15 cellular contexts compared by ENCODE assay signal in the genomic region with DNA sequence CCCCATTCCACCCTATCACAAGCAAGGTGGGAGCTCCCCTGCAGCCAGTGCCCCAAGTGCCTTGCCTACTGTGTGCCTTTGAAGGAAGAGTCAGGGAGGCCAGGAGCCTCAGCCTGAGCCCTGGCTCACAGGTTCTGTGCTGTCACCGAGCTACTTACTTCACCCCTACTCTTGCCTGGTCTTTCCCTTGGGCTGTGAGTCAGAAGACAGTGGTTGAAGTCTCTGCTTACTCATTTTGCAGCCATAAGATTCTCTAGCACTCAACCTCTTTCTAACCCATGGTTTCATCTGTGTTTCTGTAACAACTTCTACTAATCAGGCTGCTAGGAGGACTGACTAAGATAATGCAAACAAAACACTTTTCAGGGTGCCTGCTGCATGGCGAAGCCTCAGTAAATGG.
DNase-seq lines count a peak whose midpoint lies in the region; ATAC-seq and TF ChIP-seq lines count a peak whose summit lies in the region.
"Had no signal": no experiment of that assay in that cellular context is flagged by ENCODE, and none has a peak within 500 bp of the region (broad histone marks: within the 10 kb centered on the region; RNA-seq: fewer than 3 reads in every experiment).

No MANE protein-coding gene starts in this region.

- H3K4me3 ChIP-seq in Panc1 (ENCODE audit: low read depth in 2 of 2, low read length in 2 of 2) = no peak overlapping the region
- H3K4me3 ChIP-seq in fibroblast of lung (replicated peaks in 1 of 4; ENCODE audit: control extremely low read depth in 1 of 4, insufficient read depth in 1 of 4, low read depth in 3 of 4, low read length in 4 of 4) = no peak overlapping the region
- H3K4me3 ChIP-seq: SJCRH30 had no signal

- ATAC-seq in Panc1 (peak; percentile 67), WTC11 (no peak)
- ATAC-seq in stimulated activated effector memory CD8-positive, alpha-beta T cell treated with anti-CD3 and anti-CD28 coated beads, Interleukin-12 subunit alpha, Interleukin-12 subunit beta, amount 100 ng/mL, for 72 hours = peak; percentile 81
- ATAC-seq: stimulated activated naive B cell treated with anti-CD40 and anti-IgM and Interleukin-4, amounts not matched to agents 10 μg/mL and 1 μg/mL and 100 μg/mL, for 72 hours had no signal

- peak; percentile 4 for DNase-seq in activated naive CD4-positive, alpha-beta T cell treated with anti-CD3 and anti-CD28 coated beads for 36 hours
- no peak for DNase-seq in activated naive CD4-positive, alpha-beta T cell treated with Interleukin-2 at 50 U/mL for 16 hours
- DNase-seq in Panc1 (ENCODE audit: low read depth, low spot score) (no peak), fibroblast of lung (ENCODE audit: low read depth in 2 of 2) (peak; percentile 71 to 91), NCI-H146 treated with DMSO at 0.1 percent for 48 hours (lab: John Stamatoyannopoulos, UW; ENCODE audit: unreplicated experiment) (no peak), WTC11 (ENCODE audit: low spot score) (no peak)
- no peak for DNase-seq in stimulated activated effector memory CD8-positive, alpha-beta T cell treated with anti-CD3 and anti-CD28 coated beads, Interleukin-12 subunit alpha, Interleukin-12 subunit beta, amount 100 ng/mL, for 72 hours (ENCODE audit: low spot score in 2 of 2)
- DNase-seq in activated CD4-positive, CD25-positive, alpha-beta regulatory T cell (lab: John Stamatoyannopoulos, UW) = no peak
- DNase-seq: activated CD4-positive, alpha-beta T cell treated with anti-CD3 and anti-CD28 coated beads for 4 hours; NCI-H1417; NCI-H526 treated with DMSO at 0.1 percent for 48 hours; SJCRH30; stimulated activated naive B cell treated with anti-CD40 and anti-IgM and Interleukin-4, amounts not matched to agents 10 μg/mL and 1 μg/mL and 100 μg/mL, for 72 hours had no signal

- H3K36me3 ChIP-seq in Panc1 (ENCODE audit: control insufficient read depth, insufficient read depth, low read length) = no peaks in the 10 kb centered on the region
- no peaks in the 10 kb centered on the region for H3K36me3 ChIP-seq in fibroblast of lung (ENCODE audit: control insufficient read depth, insufficient read depth, low read length)
- H3K36me3 ChIP-seq: SJCRH30 had no signal

- H2AFZ ChIP-seq in fibroblast of lung (ENCODE audit: low read length) = no peak overlapping the region
- H2AFZ ChIP-seq: parathyroid adenoma had no signal

- H3K27ac ChIP-seq in Panc1 (ENCODE audit: low read length) (no peak overlapping the region), fibroblast of lung (ENCODE audit: insufficient read depth, low read length) (no peak overlapping the region)
- H3K27ac ChIP-seq: parathyroid adenoma, SJCRH30 had no signal

- no peak overlapping the region for H3K9ac ChIP-seq in fibroblast of lung (ENCODE audit: insufficient read depth, low read length)
- H3K9ac ChIP-seq: parathyroid adenoma had no signal

- TF ChIP-seq CTCF in Panc1 (IDR thresholded peaks at IDR 0.05) (no peak), fibroblast of lung (conservative IDR thresholded peaks at IDR 0.05 in 1 of 2, IDR thresholded peaks at IDR 0.05 in 1 of 2; ENCODE audit: low read depth in 1 of 2, low read length in 2 of 2) (no peak), WTC11 (IDR thresholded peaks at IDR 0.05) (no peak)

- no peak overlapping the region for H3K27ac Mint-ChIP-seq in activated naive CD4-positive, alpha-beta T cell treated with anti-CD3 and anti-CD28 coated beads for 36 hours
- no peak overlapping the region for H3K27ac Mint-ChIP-seq in stimulated activated effector memory CD8-positive, alpha-beta T cell treated with anti-CD3 and anti-CD28 coated beads, Interleukin-12 subunit alpha, Interleukin-12 subunit beta, amount 100 ng/mL, for 72 hours
- H3K27ac Mint-ChIP-seq in WTC11 = no peak overlapping the region
- H3K27ac Mint-ChIP-seq: activated naive CD8-positive, alpha-beta T cell; stimulated activated naive B cell treated with anti-CD40 and anti-IgM and Interleukin-4, amounts not matched to agents 10 μg/mL and 1 μg/mL and 100 μg/mL, for 72 hours had no signal

- no peaks in the 10 kb centered on the region for H3K36me3 Mint-ChIP-seq in activated naive CD4-positive, alpha-beta T cell treated with anti-CD3 and anti-CD28 coated beads for 36 hours (ENCODE audit: low read depth)
- no peaks in the 10 kb centered on the region for H3K36me3 Mint-ChIP-seq in stimulated activated effector memory CD8-positive, alpha-beta T cell treated with anti-CD3 and anti-CD28 coated beads, Interleukin-12 subunit alpha, Interleukin-12 subunit beta, amount 100 ng/mL, for 72 hours
- H3K36me3 Mint-ChIP-seq in WTC11 = no peaks in the 10 kb centered on the region
- H3K36me3 Mint-ChIP-seq: activated naive CD8-positive, alpha-beta T cell; stimulated activated naive B cell treated with anti-CD40 and anti-IgM and Interleukin-4, amounts not matched to agents 10 μg/mL and 1 μg/mL and 100 μg/mL, for 72 hours had no signal

- H3K27me3 Mint-ChIP-seq in activated naive CD4-positive, alpha-beta T cell treated with anti-CD3 and anti-CD28 coated beads for 36 hours (ENCODE audit: low read depth) = peaks cover 11% of the 10 kb centered on the region
- no peaks in the 10 kb centered on the region for H3K27me3 Mint-ChIP-seq in WTC11 (ENCODE audit: low read depth)

- no peaks in the 10 kb centered on the region for H4K20me1 ChIP-seq in fibroblast of lung (ENCODE audit: control insufficient read depth, extremely low read depth, insufficient read depth, low read length)

- H3K4me1 Mint-ChIP-seq in activated naive CD4-positive, alpha-beta T cell treated with anti-CD3 and anti-CD28 coated beads for 36 hours (ENCODE audit: low read depth) = no peaks in the 10 kb centered on the region
- no peaks in the 10 kb centered on the region for H3K4me1 Mint-ChIP-seq in stimulated activated effector memory CD8-positive, alpha-beta T cell treated with anti-CD3 and anti-CD28 coated beads, Interleukin-12 subunit alpha, Interleukin-12 subunit beta, amount 100 ng/mL, for 72 hours
- H3K4me1 Mint-ChIP-seq in WTC11 = peaks cover 2% of the 10 kb centered on the region
- H3K4me1 Mint-ChIP-seq: stimulated activated naive B cell treated with anti-CD40 and anti-IgM and Interleukin-4, amounts not matched to agents 10 μg/mL and 1 μg/mL and 100 μg/mL, for 72 hours had no signal

- H3K79me2 ChIP-seq in fibroblast of lung (ENCODE audit: control insufficient read depth, insufficient read depth, low read length) = no peaks in the 10 kb centered on the region
- H3K79me2 ChIP-seq: parathyroid adenoma had no signal

- no peak overlapping the region for H3K4me2 ChIP-seq in fibroblast of lung (ENCODE audit: extremely low read depth, insufficient read depth, low read length)

- H3K4me3 Mint-ChIP-seq in activated naive CD4-positive, alpha-beta T cell treated with anti-CD3 and anti-CD28 coated beads for 36 hours = no peak overlapping the region
- H3K4me3 Mint-ChIP-seq in stimulated activated effector memory CD8-positive, alpha-beta T cell treated with anti-CD3 and anti-CD28 coated beads, Interleukin-12 subunit alpha, Interleukin-12 subunit beta, amount 100 ng/mL, for 72 hours = no peak overlapping the region
- no peak overlapping the region for H3K4me3 Mint-ChIP-seq in WTC11
- H3K4me3 Mint-ChIP-seq: activated naive CD8-positive, alpha-beta T cell; stimulated activated naive B cell treated with anti-CD40 and anti-IgM and Interleukin-4, amounts not matched to agents 10 μg/mL and 1 μg/mL and 100 μg/mL, for 72 hours had no signal

- CTCF ChIA-PET in activated naive CD4-positive, alpha-beta T cell treated with anti-CD3 and anti-CD28 coated beads for 36 hours (lab: Charles Lee) = no interaction called here
- CTCF ChIA-PET in Panc1 (lab: Charles Lee) = no interaction called here
- CTCF ChIA-PET in WTC11 (lab: Charles Lee) = no interaction called here

- no peaks in the 10 kb centered on the region for H3K9me3 Mint-ChIP-seq in activated naive CD4-positive, alpha-beta T cell treated with anti-CD3 and anti-CD28 coated beads for 36 hours
- H3K9me3 Mint-ChIP-seq in stimulated activated effector memory CD8-positive, alpha-beta T cell treated with anti-CD3 and anti-CD28 coated beads, Interleukin-12 subunit alpha, Interleukin-12 subunit beta, amount 100 ng/mL, for 72 hours = no peaks in the 10 kb centered on the region
- no peaks in the 10 kb centered on the region for H3K9me3 Mint-ChIP-seq in WTC11
- H3K9me3 Mint-ChIP-seq: stimulated activated naive B cell treated with anti-CD40 and anti-IgM and Interleukin-4, amounts not matched to agents 10 μg/mL and 1 μg/mL and 100 μg/mL, for 72 hours had no signal

- peaks cover 37% of the 10 kb centered on the region for H3K4me1 ChIP-seq in Panc1 (ENCODE audit: control insufficient read depth, insufficient read depth, low read length)
- peaks cover 13% of the 10 kb centered on the region for H3K4me1 ChIP-seq in fibroblast of lung (ENCODE audit: control insufficient read depth, extremely low read depth, insufficient read depth, low read length)
- H3K4me1 ChIP-seq: parathyroid adenoma had no signal

- BruUV-seq in Panc1 (replicated peaks; lab: Mats Ljungman, UMichigan) = no TSS peak

- intact Hi-C loops in activated naive CD4-positive, alpha-beta T cell treated with anti-CD3 and anti-CD28 coated beads for 36 hours (cut with micrococcal nuclease) = no loop called here
- intact Hi-C loops in Panc1 (cut with micrococcal nuclease; ENCODE audit: unreplicated experiment) = no loop called here

- no peaks in the 10 kb centered on the region for H3K9me3 ChIP-seq in Panc1 (ENCODE audit: control insufficient read depth, insufficient read depth, low read depth, low read length)
- H3K9me3 ChIP-seq in fibroblast of lung (ENCODE audit: control insufficient read depth, insufficient read depth, low read depth, low read length) = no peaks in the 10 kb centered on the region
- H3K9me3 ChIP-seq: SJCRH30 had no signal

- POLR2A ChIA-PET in Panc1 (lab: Charles Lee) (no interaction called here), WTC11 (lab: Charles Lee) (no interaction called here)

- H3K27me3 ChIP-seq in Panc1 (ENCODE audit: control insufficient read depth, insufficient read depth, low read length) (no peaks in the 10 kb centered on the region), fibroblast of lung (ENCODE audit: control insufficient read depth, insufficient read depth, low read length) (no peaks in the 10 kb centered on the region)
- H3K27me3 ChIP-seq: SJCRH30 had no signal

- in situ Hi-C loops in Panc1 (cut with HindIII; ENCODE audit: low pct_unique_long_range_greater_than_20kb, low sequenced_read_pairs) = no loop called here

TF ChIP-seq in WTC11, 78 proteins besides CTCF, POLR2A, EP300 and RAD21 (continues in another document):
- TF ChIP-seq EMX1 (CRISPR knock-in tag; IDR thresholded peaks at IDR 0.05) (no peak), FOXJ3 (CRISPR knock-in tag; IDR thresholded peaks at IDR 0.05; ENCODE audit: borderline replicate concordance) (no peak)

Comparison
In these comparisons a context has a peak if more than half of its experiments do, and no peak if none do; other contexts are left out.
1. DNase-seq: peak in activated naive CD4-positive, alpha-beta T cell treated with anti-CD3 and anti-CD28 coated beads for 36 hours (single experiment) and fibroblast of lung (2 of 2); none in activated naive CD4-positive, alpha-beta T cell treated with Interleukin-2 at 50 U/mL for 16 hours (single experiment), Panc1 (single experiment), stimulated activated effector memory CD8-positive, alpha-beta T cell treated with anti-CD3 and anti-CD28 coated beads, Interleukin-12 subunit alpha, Interleukin-12 subunit beta, amount 100 ng/mL, for 72 hours (0 of 2), NCI-H146 treated with DMSO at 0.1 percent for 48 hours (single experiment), activated CD4-positive, CD25-positive, alpha-beta regulatory T cell (0 of 4) and WTC11 (single experiment).